32 cellular contexts compared by ENCODE assay signal in the genomic region with DNA sequence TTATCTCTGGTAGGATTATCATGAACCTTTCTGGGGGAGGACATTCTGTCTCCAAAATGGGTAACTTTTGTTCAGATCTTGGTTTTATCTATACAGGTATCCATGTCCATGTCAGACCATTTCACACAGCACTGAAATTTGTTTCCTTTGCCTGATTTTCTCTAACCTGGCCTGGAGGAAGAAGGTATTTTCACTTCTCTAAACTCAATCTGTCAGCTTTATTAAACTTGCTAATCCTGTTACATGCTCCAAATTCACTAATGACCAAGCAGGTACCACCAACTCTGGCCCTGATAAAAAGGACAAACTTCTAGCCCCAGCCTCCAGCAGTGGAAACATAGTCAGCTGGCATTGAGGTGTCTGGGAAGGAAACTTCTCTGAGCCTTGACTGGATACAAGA.
"Had no signal": no experiment of that assay in that cellular context is flagged by ENCODE, and none has a peak within 500 bp of the region (broad histone marks: within the 10 kb centered on the region; RNA-seq: fewer than 3 reads in every experiment).

No MANE protein-coding gene starts in this region.

- H3K4me1 ChIP-seq: esophagus muscularis mucosa, foreskin keratinocyte, gastrocnemius medialis, heart left ventricle had no signal

- H3K4me3 ChIP-seq: coronary artery, dorsolateral prefrontal cortex, esophagus muscularis mucosa, gastrocnemius medialis, heart left ventricle had no signal

- DNase-seq: activated CD4-positive, alpha-beta memory T cell treated with anti-CD3 and anti-CD28 coated beads, Interleukin-2, amount 10 ng/mL, durations not matched to agents 7 days and 5 days; activated CD4-positive, alpha-beta T cell treated with anti-CD3 and anti-CD28 coated beads for 36 hours; activated CD4-positive, CD25-positive, alpha-beta regulatory T cell; activated CD4-positive, CD25-positive, alpha-beta regulatory T cell treated with anti-CD3 and anti-CD28 coated beads, Interleukin-2, amount 50 U/mL, for 72 hours; activated CD8-positive, alpha-beta memory T cell treated with anti-CD3 and anti-CD28 coated beads, Interleukin-2, amount 50 U/mL, for 48 hours; activated gamma-delta T cell; activated naive CD4-positive, alpha-beta T cell; activated naive CD4-positive, alpha-beta T cell treated with anti-CD3 and anti-CD28 coated beads, Interleukin-2, amount 10 ng/mL, durations not matched to agents 7 days and 5 days; activated T-cell treated with anti-CD3 and anti-CD28 coated beads for 4 hours; activated T-cell treated with anti-CD3 and anti-CD28 coated beads, Interleukin-2, amount 50 U/mL, for 24 hours; activated T-cell treated with anti-CD3 and anti-CD28 coated beads, Interleukin-2, amount 50 U/mL, for 72 hours; amniotic stem cell; anterior cingulate cortex; brain microvascular endothelial cell; dorsolateral prefrontal cortex; effector memory CD4-positive, alpha-beta T cell; endodermal cell; foreskin keratinocyte; gastrocnemius medialis; glutamatergic neuron; heart left ventricle; T-helper 17 cell; T1000 had no signal

- H3K4me3 Mint-ChIP-seq: activated CD4-positive, alpha-beta memory T cell treated with anti-CD3 and anti-CD28 coated beads, Interleukin-2, amount 10 ng/mL, durations not matched to agents 7 days and 5 days; activated CD4-positive, alpha-beta T cell treated with anti-CD3 and anti-CD28 coated beads for 36 hours; activated CD4-positive, alpha-beta T cell treated with anti-CD3 and anti-CD28 coated beads, Interleukin-2, amount 10 ng/mL, durations not matched to agents 24 days and 14 days; activated naive CD4-positive, alpha-beta T cell treated with anti-CD3 and anti-CD28 coated beads, Interleukin-2, amount 10 ng/mL, durations not matched to agents 7 days and 5 days; activated T-cell treated with anti-CD3 and anti-CD28 coated beads, Interleukin-2, amount 50 U/mL, for 24 hours; activated T-cell treated with anti-CD3 and anti-CD28 coated beads, Interleukin-2, amount 50 U/mL, for 72 hours; central memory CD8-positive, alpha-beta T cell; dendritic cell treated with granulocyte-macrophage colony-stimulating factor and Interleukin-4, amounts not matched to agents 40 ng/mL and 50 ng/mL, for 4 days; endodermal cell; T-helper 17 cell; T-helper 2 cell treated with Interferon-gamma antibody and Interleukin-4, amounts not matched to agents 5 μg/mL and 100 μg/mL, for 36 hours had no signal

- H3K9me3 Mint-ChIP-seq: activated CD4-positive, alpha-beta memory T cell treated with anti-CD3 and anti-CD28 coated beads, Interleukin-2, amount 10 ng/mL, durations not matched to agents 7 days and 5 days; activated CD4-positive, alpha-beta T cell treated with anti-CD3 and anti-CD28 coated beads, Interleukin-2, amount 10 ng/mL, durations not matched to agents 24 days and 14 days; activated naive CD4-positive, alpha-beta T cell treated with anti-CD3 and anti-CD28 coated beads, Interleukin-2, amount 10 ng/mL, durations not matched to agents 7 days and 5 days; activated naive CD4-positive, alpha-beta T cell treated with anti-CD3 and anti-CD28 coated beads, Interleukin-2, amount 50 U/mL, for 72 hours; activated T-cell treated with anti-CD3 and anti-CD28 coated beads, Interleukin-2, amount 50 U/mL, for 72 hours; dendritic cell treated with granulocyte-macrophage colony-stimulating factor and Interleukin-4, amounts not matched to agents 40 ng/mL and 50 ng/mL, for 4 days; T-helper 2 cell treated with Interferon-gamma antibody and Interleukin-4, amounts not matched to agents 5 μg/mL and 100 μg/mL, for 36 hours had no signal

- H3K36me3 ChIP-seq: brain microvascular endothelial cell, esophagus muscularis mucosa, gastrocnemius medialis, heart left ventricle had no signal

- H3K27ac Mint-ChIP-seq: activated CD4-positive, alpha-beta memory T cell treated with anti-CD3 and anti-CD28 coated beads, Interleukin-2, amount 10 ng/mL, durations not matched to agents 7 days and 5 days; activated CD4-positive, alpha-beta T cell treated with anti-CD3 and anti-CD28 coated beads for 36 hours; activated CD4-positive, alpha-beta T cell treated with anti-CD3 and anti-CD28 coated beads, Interleukin-2, amount 10 ng/mL, durations not matched to agents 24 days and 14 days; activated naive CD4-positive, alpha-beta T cell treated with anti-CD3 and anti-CD28 coated beads, Interleukin-2, amount 10 ng/mL, durations not matched to agents 7 days and 5 days; activated naive CD4-positive, alpha-beta T cell treated with anti-CD3 and anti-CD28 coated beads, Interleukin-2, amount 50 U/mL, for 72 hours; activated T-cell treated with anti-CD3 and anti-CD28 coated beads, Interleukin-2, amount 50 U/mL, for 24 hours; activated T-cell treated with anti-CD3 and anti-CD28 coated beads, Interleukin-2, amount 50 U/mL, for 72 hours; dendritic cell treated with granulocyte-macrophage colony-stimulating factor and Interleukin-4, amounts not matched to agents 40 ng/mL and 50 ng/mL, for 4 days; endodermal cell; T-helper 17 cell; T-helper 2 cell treated with Interferon-gamma antibody and Interleukin-4, amounts not matched to agents 5 μg/mL and 100 μg/mL, for 36 hours had no signal

- FAIRE-seq: astrocyte, bronchial epithelial cell had no signal

- H3K4me1 Mint-ChIP-seq: activated CD4-positive, alpha-beta memory T cell treated with anti-CD3 and anti-CD28 coated beads, Interleukin-2, amount 10 ng/mL, durations not matched to agents 7 days and 5 days; activated CD4-positive, alpha-beta T cell treated with anti-CD3 and anti-CD28 coated beads for 36 hours; activated CD4-positive, alpha-beta T cell treated with anti-CD3 and anti-CD28 coated beads, Interleukin-2, amount 10 ng/mL, durations not matched to agents 24 days and 14 days; activated naive CD4-positive, alpha-beta T cell treated with anti-CD3 and anti-CD28 coated beads, Interleukin-2, amount 10 ng/mL, durations not matched to agents 7 days and 5 days; central memory CD8-positive, alpha-beta T cell; T-helper 17 cell had no signal

- H3K27ac ChIP-seq: brain microvascular endothelial cell, coronary artery, dorsolateral prefrontal cortex, esophagus muscularis mucosa, foreskin keratinocyte, gastrocnemius medialis, heart left ventricle had no signal

- H3K9me3 ChIP-seq: esophagus muscularis mucosa, gastrocnemius medialis, heart left ventricle had no signal

- H3K36me3 Mint-ChIP-seq: activated naive CD4-positive, alpha-beta T cell treated with anti-CD3 and anti-CD28 coated beads, Interleukin-2, amount 10 ng/mL, durations not matched to agents 7 days and 5 days; activated naive CD4-positive, alpha-beta T cell treated with anti-CD3 and anti-CD28 coated beads, Interleukin-2, amount 50 U/mL, for 72 hours had no signal

- ATAC-seq: activated CD4-positive, alpha-beta T cell treated with anti-CD3 and anti-CD28 coated beads for 36 hours; activated naive CD4-positive, alpha-beta T cell treated with anti-CD3 and anti-CD28 coated beads, Interleukin-2, amount 50 U/mL, for 72 hours; activated T-cell treated with anti-CD3 and anti-CD28 coated beads, Interleukin-2, amount 50 U/mL, for 72 hours; foreskin keratinocyte; gastrocnemius medialis; heart left ventricle; T-helper 17 cell had no signal

- H3K27me3 ChIP-seq: brain microvascular endothelial cell, dorsolateral prefrontal cortex, esophagus muscularis mucosa, foreskin keratinocyte, gastrocnemius medialis, heart left ventricle had no signal
